Comparison of ENCODE assay signal across 8 cellular contexts in genomic region chr14:101824339-101824727, GRCh38.
A peak's percentile ranks its signal among the peaks of the same experiment; 100 is the strongest.
DNase-seq lines count a peak whose midpoint lies in the region; ATAC-seq and TF ChIP-seq lines count a peak whose summit lies in the region.

No MANE protein-coding gene starts in this region.

- H4K20me1 ChIP-seq in Loucy (ENCODE audit: insufficient read depth, low read length, poor library complexity, severe bottlenecking) = peaks cover 74% of the 10 kb centered on the region

- peaks cover 23% of the 10 kb centered on the region for H3K36me3 Mint-ChIP-seq in Caco-2 (ENCODE audit: insufficient read depth, unreplicated experiment)

- H3K4me3 ChIP-seq in Loucy (ENCODE audit: low read length, poor library complexity, severe bottlenecking) (no peak overlapping the region), psoas muscle (peak overlapping the region; percentile 52), Caco-2 (ENCODE audit: low read depth, low read length) (no peak overlapping the region)
- H3K4me3 ChIP-seq in effector memory CD4-positive, alpha-beta T cell (ENCODE audit: insufficient read depth, low read depth, low read length, poor library complexity, severe bottlenecking) = peak overlapping the region; percentile 42

- peaks cover 52% of the 10 kb centered on the region for H3K4me1 ChIP-seq in Loucy (ENCODE audit: insufficient read depth, low read length, poor library complexity, severe bottlenecking)
- peaks cover 64% of the 10 kb centered on the region for H3K4me1 ChIP-seq in effector memory CD4-positive, alpha-beta T cell (ENCODE audit: control insufficient read depth, insufficient read depth, low read length, poor library complexity, severe bottlenecking)
- H3K4me1 ChIP-seq in psoas muscle = peaks cover 64% of the 10 kb centered on the region
- no peaks in the 10 kb centered on the region for H3K4me1 ChIP-seq in Caco-2

- no peak overlapping the region for H3K9ac ChIP-seq in Loucy (ENCODE audit: low read depth, low read length, poor library complexity, severe bottlenecking)

- peak overlapping the region; percentile 54 for H3K4me2 ChIP-seq in Loucy (ENCODE audit: low read depth, low read length, poor library complexity, severe bottlenecking)

- peak overlapping the region; percentile 99 for H3K27ac ChIP-seq in effector memory CD4-positive, alpha-beta T cell (ENCODE audit: insufficient read depth, low read length, poor library complexity, severe bottlenecking)
- peak overlapping the region; percentile 81 for H3K27ac ChIP-seq in psoas muscle

- WGBS in psoas muscle, 3 donors = 37 to 64% (median 55%) methylated on average over 3 of the region's 3 CpGs

- ATAC-seq in GM18511 (IDR thresholded peaks at IDR 0.05; ENCODE audit: unreplicated experiment) (peak; percentile 1), psoas muscle (no peak), HG03135 (IDR thresholded peaks at IDR 0.05; ENCODE audit: unreplicated experiment) (no peak)

- in situ Hi-C loops in GM13976 (cut with MboI; ENCODE audit: low sequenced_read_pairs, unreplicated experiment) = loop anchor here (10.0 kb wide), 1 partner anchor 50 kb away; no protein-coding TSS in a partner anchor

- BruUV-seq in Caco-2 (replicated peaks; lab: Mats Ljungman, UMichigan) = no TSS peak

- H3F3A ChIP-seq in Loucy (ENCODE audit: low read depth) = no peaks in the 10 kb centered on the region

- no peaks in the 10 kb centered on the region for H3K9me3 Mint-ChIP-seq in Caco-2 (ENCODE audit: unreplicated experiment)

- no peak overlapping the region for H3K4me3 Mint-ChIP-seq in Caco-2 (ENCODE audit: unreplicated experiment)

- H3K27me3 Mint-ChIP-seq in Caco-2 (ENCODE audit: insufficient read depth, unreplicated experiment) = no peaks in the 10 kb centered on the region

- CTCF ChIA-PET in Caco-2 (lab: Charles Lee) = no interaction called here

- H3K4me1 Mint-ChIP-seq in Caco-2 (ENCODE audit: low read depth, unreplicated experiment) = no peaks in the 10 kb centered on the region

- peaks cover 98% of the 10 kb centered on the region for H3K79me2 ChIP-seq in Loucy (ENCODE audit: insufficient read depth, low read length)

- no peak overlapping the region for H3K27ac Mint-ChIP-seq in Caco-2 (ENCODE audit: unreplicated experiment)

- POLR2A ChIA-PET in Caco-2 (lab: Charles Lee) = no interaction called here

- TF ChIP-seq CTCF in Loucy (conservative IDR thresholded peaks at IDR 0.05; ENCODE audit: low read length) = no peak
- TF ChIP-seq CTCF in psoas muscle (IDR thresholded peaks at IDR 0.05) = no peak
- TF ChIP-seq CTCF in GM13976 (IDR thresholded peaks at IDR 0.05; ENCODE audit: borderline replicate concordance, control extremely low read depth, extremely low read depth, insufficient read depth, missing control alignments) = no peak
- TF ChIP-seq CTCF in Caco-2 (IDR thresholded peaks at IDR 0.05; ENCODE audit: insufficient read depth in 1 of 2, low read depth in 1 of 2, low read length in 1 of 2, severe bottlenecking in 1 of 2, unreplicated experiment in 1 of 2) = no peak

- H3K36me3 ChIP-seq in Loucy (ENCODE audit: insufficient read depth, low read length) = peaks cover 28% of the 10 kb centered on the region; the same call in 1 of the 2 replicates
- peaks cover 7% of the 10 kb centered on the region for H3K36me3 ChIP-seq in effector memory CD4-positive, alpha-beta T cell (ENCODE audit: control insufficient read depth, insufficient read depth, low read length)
- H3K36me3 ChIP-seq in psoas muscle (ENCODE audit: insufficient read depth in 1 of 2, low read depth in 1 of 2) = peaks cover 0 to 3% of the 10 kb centered on the region in 2 donors
- H3K36me3 ChIP-seq in Caco-2 (ENCODE audit: control insufficient read depth, insufficient read depth, low read length) = no peaks in the 10 kb centered on the region

- H3K9me3 ChIP-seq in Loucy (ENCODE audit: insufficient read depth, low read depth, low read length) = no peaks in the 10 kb centered on the region
- no peaks in the 10 kb centered on the region for H3K9me3 ChIP-seq in effector memory CD4-positive, alpha-beta T cell (ENCODE audit: control insufficient read depth, low read length)
- H3K9me3 ChIP-seq in psoas muscle = no peaks in the 10 kb centered on the region
- H3K9me3 ChIP-seq in Caco-2 = no peaks in the 10 kb centered on the region

- no peak overlapping the region for H2AFZ ChIP-seq in Loucy (ENCODE audit: low read length)

- no peaks in the 10 kb centered on the region for H3K9me2 ChIP-seq in Loucy (replicated peaks; ENCODE audit: low read depth, low read length)

- no peaks in the 10 kb centered on the region for H3K27me3 ChIP-seq in Loucy (ENCODE audit: insufficient read depth, low read length, poor library complexity, severe bottlenecking)
- no peaks in the 10 kb centered on the region for H3K27me3 ChIP-seq in effector memory CD4-positive, alpha-beta T cell (replicated peaks; ENCODE audit: control insufficient read depth, insufficient read depth, low read length, poor library complexity, severe bottlenecking)
- H3K27me3 ChIP-seq in psoas muscle (ENCODE audit: insufficient read depth in 3 of 3, low read length in 2 of 3) = no peaks in the 10 kb centered on the region
- H3K27me3 ChIP-seq in Caco-2 (replicated peaks; ENCODE audit: control insufficient read depth, insufficient read depth, low read length) = no peaks in the 10 kb centered on the region

- intact Hi-C loops in psoas muscle (cut with DNase I) = no loop called here
- intact Hi-C loops in Caco-2 (cut with micrococcal nuclease; ENCODE audit: unreplicated experiment) = no loop called here

- no peak for DNase-seq in effector memory CD4-positive, alpha-beta T cell
- DNase-seq in psoas muscle (no peak), GM13976 (ENCODE audit: low spot score) (no peak), NCI-H1105 treated with DMSO at 0.1 percent for 48 hours (lab: John Stamatoyannopoulos, UW) (no peak), Caco-2 (no peak)

Comparison
In these comparisons a context has a peak if more than half of its experiments do, and no peak if none do; other contexts are left out.
1. H3K4me3 ChIP-seq: peak in effector memory CD4-positive, alpha-beta T cell (single experiment) and psoas muscle (single experiment); none in Loucy (single experiment) and Caco-2 (single experiment).